9 cellular contexts compared by ENCODE assay signal in genomic region chr14:35963209-35963608, GRCh38.
A peak's percentile ranks its signal among the peaks of the same experiment; 100 is the strongest.
DNase-seq lines count a peak whose midpoint lies in the region; ATAC-seq and TF ChIP-seq lines count a peak whose summit lies in the region.
"Had no signal": no experiment of that assay in that cellular context is flagged by ENCODE, and none has a peak within 500 bp of the region (broad histone marks: within the 10 kb centered on the region; RNA-seq: fewer than 3 reads in every experiment).

No MANE protein-coding gene starts in this region.

- no peak overlapping the region for H3K4me3 Mint-ChIP-seq in activated T-cell treated with anti-CD3 and anti-CD28 coated beads, Interleukin-2, amount 50 U/mL, for 4 hours

- no peak overlapping the region for H2AFZ ChIP-seq in Loucy (ENCODE audit: low read length)

- no peaks in the 10 kb centered on the region for H3K9me2 ChIP-seq in Loucy (replicated peaks; ENCODE audit: low read depth, low read length)

- no peak overlapping the region for H3K27ac ChIP-seq in C4-2B
- H3K27ac ChIP-seq in foreskin keratinocyte, result no peak overlapping the region
- H3K27ac ChIP-seq in colonic mucosa, result no peak overlapping the region
- H3K27ac ChIP-seq in spleen, result no peak overlapping the region

- H3K36me3 ChIP-seq in Loucy (ENCODE audit: insufficient read depth, low read length), result no peaks in the 10 kb centered on the region
- H3K36me3 ChIP-seq in colonic mucosa, result no peaks in the 10 kb centered on the region
- H3K36me3 ChIP-seq in spleen, result no peaks in the 10 kb centered on the region

- intact Hi-C loops in colonic mucosa (cut with DNase I) (no loop called here), spleen (cut with DNase I; ENCODE audit: low total_unique reads) (no loop called here)

- TF ChIP-seq CTCF in C4-2B (conservative IDR thresholded peaks at IDR 0.05), result peak; percentile 65
- TF ChIP-seq CTCF in Loucy (conservative IDR thresholded peaks at IDR 0.05; ENCODE audit: low read length), result peak; percentile 68
- peak; percentile 52 for TF ChIP-seq CTCF in foreskin keratinocyte (conservative IDR thresholded peaks at IDR 0.05)
- no peak for TF ChIP-seq CTCF in colonic mucosa (IDR thresholded peaks at IDR 0.05)
- TF ChIP-seq CTCF in spleen (IDR thresholded peaks at IDR 0.05 in 8 of 11, conservative IDR thresholded peaks at IDR 0.05 in 3 of 11), result no peak

- no peak for TF ChIP-seq POLR2A in spleen (IDR thresholded peaks at IDR 0.05)

- no peaks in the 10 kb centered on the region for H3K79me2 ChIP-seq in Loucy (ENCODE audit: insufficient read depth, low read length)

- H3K4me2 ChIP-seq in Loucy (ENCODE audit: low read depth, low read length, poor library complexity, severe bottlenecking), result no peak overlapping the region

- H3K4me3 ChIP-seq in Loucy (ENCODE audit: low read length, poor library complexity, severe bottlenecking) (no peak overlapping the region), colonic mucosa (no peak overlapping the region), spleen (no peak overlapping the region)

- H3K9me3 ChIP-seq in Loucy (ENCODE audit: insufficient read depth, low read depth, low read length) (no peaks in the 10 kb centered on the region), colonic mucosa (no peaks in the 10 kb centered on the region), spleen (peaks cover 0 to 5% (median 0%) of the 10 kb centered on the region in 8 donors)

- DNase-seq in foreskin keratinocyte, result peak in 1 of 2 donors; percentile 4
- no peak for DNase-seq in activated T-cell treated with anti-CD3 and anti-CD28 coated beads, Interleukin-2, amount 50 U/mL, for 4 hours
- DNase-seq in colonic mucosa, result no peak
- no peak for DNase-seq in spleen
- DNase-seq: midbrain had no signal

- H3K27me3 ChIP-seq in Loucy (ENCODE audit: insufficient read depth, low read length, poor library complexity, severe bottlenecking) (no peaks in the 10 kb centered on the region), foreskin keratinocyte (no peaks in the 10 kb centered on the region), colonic mucosa (no peaks in the 10 kb centered on the region), spleen (replicated peaks in 1 of 7) (no peaks in the 10 kb centered on the region)

- H3K9me3 Mint-ChIP-seq in activated T-cell treated with anti-CD3 and anti-CD28 coated beads, Interleukin-2, amount 50 U/mL, for 4 hours, result no peaks in the 10 kb centered on the region

- ATAC-seq in GM19468 (IDR thresholded peaks at IDR 0.05; ENCODE audit: extremely low read depth, unreplicated experiment), result peak; percentile 67
- ATAC-seq in foreskin keratinocyte, result peak; percentile 64
- ATAC-seq in HG03045 (IDR thresholded peaks at IDR 0.05; ENCODE audit: unreplicated experiment), result no peak
- ATAC-seq in activated T-cell treated with anti-CD3 and anti-CD28 coated beads, Interleukin-2, amount 50 U/mL, for 4 hours, result no peak

- H3K4me1 Mint-ChIP-seq in activated T-cell treated with anti-CD3 and anti-CD28 coated beads, Interleukin-2, amount 50 U/mL, for 4 hours (ENCODE audit: low read depth), result no peaks in the 10 kb centered on the region

- H3K4me1 ChIP-seq in Loucy (ENCODE audit: insufficient read depth, low read length, poor library complexity, severe bottlenecking), result no peaks in the 10 kb centered on the region
- H3K4me1 ChIP-seq in foreskin keratinocyte, result no peaks in the 10 kb centered on the region
- no peaks in the 10 kb centered on the region for H3K4me1 ChIP-seq in colonic mucosa
- no peaks in the 10 kb centered on the region for H3K4me1 ChIP-seq in spleen

- no peaks in the 10 kb centered on the region for H3K36me3 Mint-ChIP-seq in activated T-cell treated with anti-CD3 and anti-CD28 coated beads, Interleukin-2, amount 50 U/mL, for 4 hours (ENCODE audit: insufficient read depth)

- no peaks in the 10 kb centered on the region for H3K27me3 Mint-ChIP-seq in activated T-cell treated with anti-CD3 and anti-CD28 coated beads, Interleukin-2, amount 50 U/mL, for 4 hours (ENCODE audit: low read depth)

- H4K20me1 ChIP-seq in Loucy (ENCODE audit: insufficient read depth, low read length, poor library complexity, severe bottlenecking), result no peaks in the 10 kb centered on the region

- H3K9ac ChIP-seq in Loucy (ENCODE audit: low read depth, low read length, poor library complexity, severe bottlenecking), result no peak overlapping the region
- no peak overlapping the region for H3K9ac ChIP-seq in colonic mucosa (ENCODE audit: low read depth in 2 of 2, low read length in 2 of 2)

- H3F3A ChIP-seq in Loucy (ENCODE audit: low read depth), result no peaks in the 10 kb centered on the region

Comparison
In these comparisons a context has a peak if more than half of its experiments do, and no peak if none do; other contexts are left out.
1. CTCF ChIP-seq: peak in C4-2B (single experiment), Loucy (single experiment) and foreskin keratinocyte (single experiment); none in colonic mucosa (single experiment) and spleen (0 of 11).
2. ATAC-seq: peak in GM19468 (single experiment) and foreskin keratinocyte (single experiment); none in HG03045 (single experiment) and activated T-cell treated with anti-CD3 and anti-CD28 coated beads, Interleukin-2, amount 50 U/mL, for 4 hours (0 of 2).